ENCODE assay signal across 1 cellular context in the genomic region with DNA sequence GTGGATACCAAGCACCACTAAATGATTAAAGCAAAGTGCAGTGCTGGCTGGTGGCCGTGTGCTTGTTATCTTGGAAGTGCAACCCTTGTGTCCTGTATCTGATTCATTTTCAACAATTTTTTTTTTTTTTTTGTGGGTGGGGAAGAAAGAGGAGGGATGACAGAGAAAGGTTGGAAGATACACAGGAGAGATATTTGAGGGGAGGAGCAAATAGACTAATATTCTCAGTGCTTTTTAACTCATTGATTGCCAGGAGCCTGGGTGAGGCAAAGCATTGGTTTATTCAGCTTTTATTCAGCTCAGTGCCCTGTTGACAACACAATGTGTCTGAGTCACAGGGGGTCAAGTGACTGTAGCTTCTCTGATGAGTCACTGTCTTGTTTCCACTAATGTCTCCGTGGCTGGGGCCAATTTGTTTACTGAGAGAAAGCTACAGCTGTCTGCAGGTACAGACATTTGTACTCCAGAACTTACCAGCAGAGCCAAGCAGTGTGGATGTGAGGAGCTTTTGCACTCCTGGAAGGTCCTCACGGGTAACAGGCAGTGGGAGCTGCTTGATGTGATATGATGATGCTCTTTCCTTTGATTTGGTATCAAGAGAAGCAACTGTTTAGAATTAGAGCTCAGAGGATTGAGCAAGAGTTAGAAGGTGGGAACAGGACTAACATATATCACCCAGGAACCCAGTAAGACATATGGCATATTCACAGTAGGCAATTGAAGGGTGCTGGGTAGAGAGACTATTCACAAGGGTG.
A peak's percentile ranks its signal among the peaks of the same experiment; 100 is the strongest.
TF ChIP-seq lines count a peak whose summit lies in the region.

No MANE protein-coding gene starts in this region.

TF ChIP-seq in K562, 482 proteins besides CTCF, POLR2A, EP300 and RAD21 (continued from another document and continues in another):
- TF ChIP-seq, protein P1, sequence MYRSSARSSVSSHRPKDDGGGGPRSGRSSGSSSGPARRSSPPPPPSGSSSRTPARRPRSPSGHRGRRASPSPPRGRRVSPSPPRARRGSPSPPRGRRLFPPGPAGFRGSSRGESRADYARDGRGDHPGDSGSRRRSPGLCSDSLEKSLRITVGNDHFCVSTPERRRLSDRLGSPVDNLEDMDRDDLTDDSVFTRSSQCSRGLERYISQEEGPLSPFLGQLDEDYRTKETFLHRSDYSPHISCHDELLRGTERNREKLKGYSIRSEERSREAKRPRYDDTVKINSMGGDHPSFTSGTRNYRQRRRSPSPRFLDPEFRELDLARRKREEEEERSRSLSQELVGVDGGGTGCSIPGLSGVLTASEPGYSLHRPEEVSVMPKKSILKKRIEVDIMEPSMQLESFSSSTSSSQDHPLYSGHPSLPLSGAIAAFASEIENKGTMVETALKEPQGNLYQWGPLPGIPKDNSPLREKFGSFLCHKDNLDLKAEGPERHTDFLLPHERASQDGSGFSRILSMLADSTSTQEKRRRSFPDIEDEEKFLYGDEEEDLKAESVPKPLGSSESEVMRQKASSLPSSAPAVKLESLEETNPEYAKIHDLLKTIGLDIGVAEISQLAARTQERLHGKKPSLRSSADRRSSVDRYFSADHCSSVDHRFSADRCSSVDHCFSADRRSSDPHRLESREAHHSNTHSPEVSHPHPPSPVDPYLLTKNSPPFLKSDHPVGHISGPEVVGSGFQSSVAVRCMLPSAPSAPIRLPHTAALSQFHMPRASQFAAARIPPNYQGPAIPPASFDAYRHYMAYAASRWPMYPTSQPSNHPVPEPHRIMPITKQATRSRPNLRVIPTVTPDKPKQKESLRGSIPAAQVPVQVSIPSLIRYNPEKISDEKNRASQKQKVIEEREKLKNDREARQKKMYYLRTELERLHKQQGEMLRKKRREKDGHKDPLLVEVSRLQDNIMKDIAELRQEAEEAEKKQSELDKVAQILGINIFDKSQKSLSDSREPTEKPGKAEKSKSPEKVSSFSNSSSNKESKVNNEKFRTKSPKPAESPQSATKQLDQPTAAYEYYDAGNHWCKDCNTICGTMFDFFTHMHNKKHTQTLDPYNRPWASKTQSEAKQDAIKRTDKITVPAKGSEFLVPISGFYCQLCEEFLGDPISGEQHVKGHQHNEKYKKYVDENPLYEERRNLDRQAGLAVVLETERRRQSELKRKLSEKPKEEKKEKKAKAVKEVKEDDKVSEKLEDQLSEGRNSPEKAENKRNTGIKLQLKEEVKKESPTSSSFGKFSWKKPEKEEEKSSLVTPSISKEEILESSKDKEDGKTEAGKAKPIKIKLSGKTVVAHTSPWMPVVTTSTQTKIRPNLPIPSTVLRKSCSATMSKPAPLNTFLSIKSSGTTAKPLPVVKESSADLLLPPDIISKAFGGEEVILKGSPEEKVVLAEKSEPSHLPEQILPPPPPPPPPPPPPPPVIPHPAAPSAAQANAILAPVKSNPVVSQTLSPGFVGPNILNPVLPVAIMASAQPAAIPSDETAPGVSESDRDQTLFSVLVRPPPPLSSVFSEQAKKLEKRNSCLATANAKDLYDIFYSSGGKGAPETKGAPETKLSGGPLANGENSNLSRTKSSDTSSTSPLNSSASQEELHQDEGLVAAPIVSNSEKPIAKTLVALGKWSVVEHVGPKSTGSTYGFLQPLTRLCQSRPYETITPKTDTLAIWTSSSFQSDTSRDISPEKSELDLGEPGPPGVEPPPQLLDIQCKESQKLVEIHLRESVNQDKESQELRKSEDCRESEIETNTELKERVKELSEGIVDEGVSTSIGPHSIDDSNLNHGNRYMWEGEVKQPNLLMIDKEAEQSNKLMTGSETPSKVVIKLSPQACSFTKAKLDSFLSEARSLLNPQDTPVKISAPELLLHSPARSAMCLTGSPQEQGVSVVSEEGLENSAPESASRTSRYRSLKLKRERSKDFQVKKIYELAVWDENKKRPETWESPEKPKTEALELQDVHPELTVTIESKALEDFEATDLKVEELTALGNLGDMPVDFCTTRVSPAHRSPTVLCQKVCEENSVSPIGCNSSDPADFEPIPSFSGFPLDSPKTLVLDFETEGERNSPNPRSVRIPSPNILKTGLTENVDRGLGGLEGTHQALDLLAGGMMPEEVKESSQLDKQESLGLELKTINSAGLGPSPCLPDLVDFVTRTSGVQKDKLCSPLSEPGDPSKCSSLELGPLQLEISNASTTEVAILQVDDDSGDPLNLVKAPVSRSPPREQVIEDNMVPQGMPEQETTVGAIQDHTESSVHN (IDR thresholded peaks at IDR 0.05; ENCODE audit: borderline replicate concordance in 1 of 2, low read depth in 1 of 2), result 0 out of 4 replicates have a peak, but pooled peaks of 1 of the 2 experiments have one; percentile 39
- no peak for TF ChIP-seq ZZZ3 (IDR thresholded peaks at IDR 0.05)
- no peak for TF ChIP-seq ZNF436 (CRISPR knock-in tag; IDR thresholded peaks at IDR 0.05)
- TF ChIP-seq POLR2G (IDR thresholded peaks at IDR 0.05; ENCODE audit: low read depth, low read length), result no peak
- TF ChIP-seq ZNF766 (CRISPR knock-in tag; conservative IDR thresholded peaks at IDR 0.05), result 0 out of 2 replicates have a peak, but pooled peaks have one; percentile 30
- TF ChIP-seq BRD9 (IDR thresholded peaks at IDR 0.05; ENCODE audit: low read depth, partially characterized antibody), result no peak
- TF ChIP-seq RUNX1 (IDR thresholded peaks at IDR 0.05; ENCODE audit: low read depth), result no peak
- TF ChIP-seq, protein P2, sequence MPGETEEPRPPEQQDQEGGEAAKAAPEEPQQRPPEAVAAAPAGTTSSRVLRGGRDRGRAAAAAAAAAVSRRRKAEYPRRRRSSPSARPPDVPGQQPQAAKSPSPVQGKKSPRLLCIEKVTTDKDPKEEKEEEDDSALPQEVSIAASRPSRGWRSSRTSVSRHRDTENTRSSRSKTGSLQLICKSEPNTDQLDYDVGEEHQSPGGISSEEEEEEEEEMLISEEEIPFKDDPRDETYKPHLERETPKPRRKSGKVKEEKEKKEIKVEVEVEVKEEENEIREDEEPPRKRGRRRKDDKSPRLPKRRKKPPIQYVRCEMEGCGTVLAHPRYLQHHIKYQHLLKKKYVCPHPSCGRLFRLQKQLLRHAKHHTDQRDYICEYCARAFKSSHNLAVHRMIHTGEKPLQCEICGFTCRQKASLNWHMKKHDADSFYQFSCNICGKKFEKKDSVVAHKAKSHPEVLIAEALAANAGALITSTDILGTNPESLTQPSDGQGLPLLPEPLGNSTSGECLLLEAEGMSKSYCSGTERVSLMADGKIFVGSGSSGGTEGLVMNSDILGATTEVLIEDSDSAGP (CRISPR knock-in tag; IDR thresholded peaks at IDR 0.05), result no peak
- TF ChIP-seq HNRNPH1 (optimal IDR thresholded peaks at IDR 0.05; ENCODE audit: low read depth, low read length), result no peak
- TF ChIP-seq, protein P3, sequence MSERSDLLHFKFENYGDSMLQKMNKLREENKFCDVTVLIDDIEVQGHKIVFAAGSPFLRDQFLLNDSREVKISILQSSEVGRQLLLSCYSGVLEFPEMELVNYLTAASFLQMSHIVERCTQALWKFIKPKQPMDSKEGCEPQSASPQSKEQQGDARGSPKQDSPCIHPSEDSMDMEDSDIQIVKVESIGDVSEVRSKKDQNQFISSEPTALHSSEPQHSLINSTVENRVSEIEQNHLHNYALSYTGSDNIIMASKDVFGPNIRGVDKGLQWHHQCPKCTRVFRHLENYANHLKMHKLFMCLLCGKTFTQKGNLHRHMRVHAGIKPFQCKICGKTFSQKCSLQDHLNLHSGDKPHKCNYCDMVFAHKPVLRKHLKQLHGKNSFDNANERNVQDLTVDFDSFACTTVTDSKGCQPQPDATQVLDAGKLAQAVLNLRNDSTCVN (CRISPR knock-in tag; IDR thresholded peaks at IDR 0.05), result no peak
- TF ChIP-seq KLF1 (tag; IDR thresholded peaks at IDR 0.05), result no peak
- peak; percentile 87 to 92 for TF ChIP-seq FOXK2 (conservative IDR thresholded peaks at IDR 0.05 in 1 of 2, IDR thresholded peaks at IDR 0.05 in 1 of 2; ENCODE audit: low read depth in 2 of 2)
- TF ChIP-seq, protein P4, sequence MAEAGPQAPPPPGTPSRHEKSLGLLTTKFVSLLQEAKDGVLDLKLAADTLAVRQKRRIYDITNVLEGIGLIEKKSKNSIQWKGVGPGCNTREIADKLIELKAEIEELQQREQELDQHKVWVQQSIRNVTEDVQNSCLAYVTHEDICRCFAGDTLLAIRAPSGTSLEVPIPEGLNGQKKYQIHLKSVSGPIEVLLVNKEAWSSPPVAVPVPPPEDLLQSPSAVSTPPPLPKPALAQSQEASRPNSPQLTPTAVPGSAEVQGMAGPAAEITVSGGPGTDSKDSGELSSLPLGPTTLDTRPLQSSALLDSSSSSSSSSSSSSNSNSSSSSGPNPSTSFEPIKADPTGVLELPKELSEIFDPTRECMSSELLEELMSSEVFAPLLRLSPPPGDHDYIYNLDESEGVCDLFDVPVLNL (CRISPR knock-in tag; IDR thresholded peaks at IDR 0.05; ENCODE audit: low read depth), result no peak
- no peak for TF ChIP-seq NR3C1 (CRISPR knock-in tag; IDR thresholded peaks at IDR 0.05)
- TF ChIP-seq RBM39 (optimal IDR thresholded peaks at IDR 0.05; ENCODE audit: low read depth, low read length), result no peak
- no peak for TF ChIP-seq HDAC6 (IDR thresholded peaks at IDR 0.05; ENCODE audit: low read depth, low read length)
- no peak for TF ChIP-seq ZFX (CRISPR knock-in tag; IDR thresholded peaks at IDR 0.05)
- TF ChIP-seq EHMT2 (IDR thresholded peaks at IDR 0.05), result no peak
- TF ChIP-seq JUN (IDR thresholded peaks at IDR 0.05; ENCODE audit: borderline replicate concordance, low read depth, low read length), result peak; percentile 94
- TF ChIP-seq JUN (CRISPR knock-in tag; IDR thresholded peaks at IDR 0.05; ENCODE audit: borderline replicate concordance), result no peak
- TF ChIP-seq U2AF1 (optimal IDR thresholded peaks at IDR 0.05; ENCODE audit: low read depth, low read length), result no peak
- no peak for TF ChIP-seq NFIC (IDR thresholded peaks at IDR 0.05)
- TF ChIP-seq FOSL1 (tag; conservative IDR thresholded peaks at IDR 0.05), result peak; percentile 100
- no peak for TF ChIP-seq ZNF212 (CRISPR knock-in tag; IDR thresholded peaks at IDR 0.05)
- peak; percentile 80 for TF ChIP-seq ZNF384 (IDR thresholded peaks at IDR 0.05; ENCODE audit: low read depth, low read length)
- TF ChIP-seq PURB (CRISPR knock-in tag; IDR thresholded peaks at IDR 0.05; ENCODE audit: low read depth), result no peak
- peak; percentile 68 for TF ChIP-seq SMARCC2 (IDR thresholded peaks at IDR 0.05; ENCODE audit: low read depth)
- TF ChIP-seq MECOM (CRISPR knock-in tag; IDR thresholded peaks at IDR 0.05), result no peak
- no peak for TF ChIP-seq COPS2 (conservative IDR thresholded peaks at IDR 0.05)
- TF ChIP-seq MEF2D (tag; conservative IDR thresholded peaks at IDR 0.05; ENCODE audit: low read depth), result no peak
- TF ChIP-seq, protein P5, sequence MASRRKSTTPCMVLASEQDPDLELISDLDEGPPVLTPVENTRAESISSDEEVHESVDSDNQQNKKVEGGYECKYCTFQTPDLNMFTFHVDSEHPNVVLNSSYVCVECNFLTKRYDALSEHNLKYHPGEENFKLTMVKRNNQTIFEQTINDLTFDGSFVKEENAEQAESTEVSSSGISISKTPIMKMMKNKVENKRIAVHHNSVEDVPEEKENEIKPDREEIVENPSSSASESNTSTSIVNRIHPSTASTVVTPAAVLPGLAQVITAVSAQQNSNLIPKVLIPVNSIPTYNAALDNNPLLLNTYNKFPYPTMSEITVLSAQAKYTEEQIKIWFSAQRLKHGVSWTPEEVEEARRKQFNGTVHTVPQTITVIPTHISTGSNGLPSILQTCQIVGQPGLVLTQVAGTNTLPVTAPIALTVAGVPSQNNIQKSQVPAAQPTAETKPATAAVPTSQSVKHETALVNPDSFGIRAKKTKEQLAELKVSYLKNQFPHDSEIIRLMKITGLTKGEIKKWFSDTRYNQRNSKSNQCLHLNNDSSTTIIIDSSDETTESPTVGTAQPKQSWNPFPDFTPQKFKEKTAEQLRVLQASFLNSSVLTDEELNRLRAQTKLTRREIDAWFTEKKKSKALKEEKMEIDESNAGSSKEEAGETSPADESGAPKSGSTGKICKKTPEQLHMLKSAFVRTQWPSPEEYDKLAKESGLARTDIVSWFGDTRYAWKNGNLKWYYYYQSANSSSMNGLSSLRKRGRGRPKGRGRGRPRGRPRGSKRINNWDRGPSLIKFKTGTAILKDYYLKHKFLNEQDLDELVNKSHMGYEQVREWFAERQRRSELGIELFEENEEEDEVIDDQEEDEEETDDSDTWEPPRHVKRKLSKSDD (conservative IDR thresholded peaks at IDR 0.05; ENCODE audit: low read length), result no peak
- TF ChIP-seq MIER1 (IDR thresholded peaks at IDR 0.05; ENCODE audit: low read depth), result no peak
- TF ChIP-seq TAF7 (tag; IDR thresholded peaks at IDR 0.05), result no peak; the same call in 1 of the 2 replicates
- TF ChIP-seq, protein P6, sequence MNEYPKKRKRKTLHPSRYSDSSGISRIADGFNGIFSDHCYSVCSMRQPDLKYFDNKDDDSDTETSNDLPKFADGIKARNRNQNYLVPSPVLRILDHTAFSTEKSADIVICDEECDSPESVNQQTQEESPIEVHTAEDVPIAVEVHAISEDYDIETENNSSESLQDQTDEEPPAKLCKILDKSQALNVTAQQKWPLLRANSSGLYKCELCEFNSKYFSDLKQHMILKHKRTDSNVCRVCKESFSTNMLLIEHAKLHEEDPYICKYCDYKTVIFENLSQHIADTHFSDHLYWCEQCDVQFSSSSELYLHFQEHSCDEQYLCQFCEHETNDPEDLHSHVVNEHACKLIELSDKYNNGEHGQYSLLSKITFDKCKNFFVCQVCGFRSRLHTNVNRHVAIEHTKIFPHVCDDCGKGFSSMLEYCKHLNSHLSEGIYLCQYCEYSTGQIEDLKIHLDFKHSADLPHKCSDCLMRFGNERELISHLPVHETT (CRISPR knock-in tag; conservative IDR thresholded peaks at IDR 0.05 in 1 of 2, IDR thresholded peaks at IDR 0.05 in 1 of 2), result peak in 1 of 2 experiments; percentile 62; a peak in 1 of 4 replicates
- peak; percentile 67 for TF ChIP-seq CEBPB (tag; IDR thresholded peaks at IDR 0.05)
- TF ChIP-seq NFE2L1 (tag; IDR thresholded peaks at IDR 0.05; ENCODE audit: borderline replicate concordance, low read depth), result no peak
- no peak for TF ChIP-seq MYC (IDR thresholded peaks at IDR 0.05; ENCODE audit: low read depth, low read length)
- TF ChIP-seq MYC (CRISPR knock-in tag; IDR thresholded peaks at IDR 0.05; ENCODE audit: borderline replicate concordance, low read depth), result no peak
- TF ChIP-seq CSDE1 (IDR thresholded peaks at IDR 0.05), result no peak
- TF ChIP-seq MAZ (CRISPR knock-in tag; conservative IDR thresholded peaks at IDR 0.05 in 1 of 2, IDR thresholded peaks at IDR 0.05 in 1 of 2), result 0 out of 4 replicates have a peak, but pooled peaks of 1 of the 2 experiments have one; percentile 35
- TF ChIP-seq KLF13 (tag; IDR thresholded peaks at IDR 0.05; ENCODE audit: borderline replicate concordance, low read depth), result no peak
- TF ChIP-seq KDM2B (CRISPR knock-in tag; IDR thresholded peaks at IDR 0.05), result no peak
- TF ChIP-seq CREM (IDR thresholded peaks at IDR 0.05; ENCODE audit: low read depth), result no peak
- TF ChIP-seq NR1H2 (CRISPR knock-in tag; IDR thresholded peaks at IDR 0.05), result no peak
- no peak for TF ChIP-seq HMGN3 (IDR thresholded peaks at IDR 0.05; ENCODE audit: borderline replicate concordance, extremely low read depth, insufficient read length, low read depth, low read length)
- TF ChIP-seq ZNF316 (IDR thresholded peaks at IDR 0.05), result no peak
- no peak for TF ChIP-seq CAMTA2 (CRISPR knock-in tag; conservative IDR thresholded peaks at IDR 0.05)
- no peak for TF ChIP-seq CREBBP (IDR thresholded peaks at IDR 0.05; ENCODE audit: low read depth, low read length)
